Comparison of ENCODE assay signal across 21 cellular contexts in the genomic region with DNA sequence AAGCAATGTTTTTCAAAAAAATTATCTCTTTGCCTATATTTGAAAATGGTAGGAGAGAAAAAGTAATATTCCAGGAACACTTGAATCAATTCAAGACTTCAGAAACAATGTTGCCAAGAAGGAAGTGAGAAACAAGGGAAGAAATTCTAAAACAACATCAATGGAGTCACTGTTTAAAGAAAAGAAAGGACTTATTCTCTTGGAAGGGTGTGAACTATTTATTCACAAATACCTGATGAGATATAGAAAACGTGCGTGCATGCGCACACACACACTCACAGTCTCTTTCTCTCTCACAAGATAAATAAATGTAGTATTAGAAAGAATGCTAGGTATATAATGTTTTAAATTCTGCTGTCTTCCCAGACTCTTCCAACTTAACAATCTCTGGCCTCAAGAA.
DNase-seq lines count a peak whose midpoint lies in the region; ATAC-seq, FAIRE-seq and TF ChIP-seq lines count a peak whose summit lies in the region.
"Had no signal": no experiment of that assay in that cellular context is flagged by ENCODE, and none has a peak within 500 bp of the region (broad histone marks: within the 10 kb centered on the region; RNA-seq: fewer than 3 reads in every experiment).

No MANE protein-coding gene starts in this region.

- ATAC-seq in HG03565 (IDR thresholded peaks at IDR 0.05; ENCODE audit: unreplicated experiment) (no peak), GM19452 (IDR thresholded peaks at IDR 0.05; ENCODE audit: unreplicated experiment) (no peak)
- ATAC-seq: GM23338; stimulated activated naive B cell treated with anti-CD40 and anti-IgM and Interleukin-4, amounts not matched to agents 10 μg/mL and 1 μg/mL and 100 μg/mL, for 72 hours had no signal

- no peaks in the 10 kb centered on the region for H3K27me3 ChIP-seq in small intestine (ENCODE audit: control insufficient read depth in 2 of 2, insufficient read depth in 2 of 2, low read length in 2 of 2)
- H3K27me3 ChIP-seq: Peyer's patch had no signal

- H3K9me3 Mint-ChIP-seq in activated CD4-positive, alpha-beta memory T cell treated with anti-CD3 and anti-CD28 coated beads for 36 hours = peaks cover 3% of the 10 kb centered on the region
- no peaks in the 10 kb centered on the region for H3K9me3 Mint-ChIP-seq in activated CD4-positive, alpha-beta memory T cell treated with anti-CD3 and anti-CD28 coated beads, Interleukin-2, amount 10 ng/mL, durations not matched to agents 7 days and 5 days
- H3K9me3 Mint-ChIP-seq in activated T-helper 1 cell treated with anti-CD3 and anti-CD28 coated beads, Interleukin-12 subunit alpha, Interleukin-12 subunit beta, Interleukin-2, Interleukin-4 antibody, amounts not matched to agents 30 ng/mL and 10 ng/mL and 1 ng/mL, durations not matched to agents 14 hours and 24 hours and 36 hours = no peaks in the 10 kb centered on the region
- H3K9me3 Mint-ChIP-seq in mesothelial cell of epicardium = peaks cover 18% of the 10 kb centered on the region
- H3K9me3 Mint-ChIP-seq: naive B cell had no signal

- no peak overlapping the region for H3K4me3 Mint-ChIP-seq in activated CD4-positive, alpha-beta memory T cell treated with anti-CD3 and anti-CD28 coated beads for 36 hours
- H3K4me3 Mint-ChIP-seq in activated CD4-positive, alpha-beta memory T cell treated with anti-CD3 and anti-CD28 coated beads, Interleukin-2, amount 10 ng/mL, durations not matched to agents 7 days and 5 days = no peak overlapping the region
- H3K4me3 Mint-ChIP-seq in activated T-helper 1 cell treated with anti-CD3 and anti-CD28 coated beads, Interleukin-12 subunit alpha, Interleukin-12 subunit beta, Interleukin-2, Interleukin-4 antibody, amounts not matched to agents 30 ng/mL and 10 ng/mL and 1 ng/mL, durations not matched to agents 14 hours and 24 hours and 36 hours = no peak overlapping the region
- H3K4me3 Mint-ChIP-seq in mesothelial cell of epicardium = no peak overlapping the region
- H3K4me3 Mint-ChIP-seq: CD14-positive monocyte; endodermal cell; GM23338; naive B cell; stimulated activated naive B cell treated with anti-CD40 and anti-IgM and Interleukin-4, amounts not matched to agents 10 μg/mL and 1 μg/mL and 100 μg/mL, for 72 hours had no signal

- H3K36me3 ChIP-seq in small intestine (ENCODE audit: control insufficient read depth in 2 of 2, insufficient read depth in 2 of 2, low read length in 2 of 2) = no peaks in the 10 kb centered on the region
- H3K36me3 ChIP-seq: Peyer's patch had no signal

- whole genome bisulfite sequencing in small intestine, 3 donors = 58 to 71% (median 70%) methylated on average over 3 of the region's 3 CpGs

- no peak for TF ChIP-seq CTCF in mesothelial cell of epicardium (IDR thresholded peaks at IDR 0.05; ENCODE audit: unreplicated experiment)

- H3K27me3 Mint-ChIP-seq in activated CD4-positive, alpha-beta memory T cell treated with anti-CD3 and anti-CD28 coated beads for 36 hours = no peaks in the 10 kb centered on the region
- H3K27me3 Mint-ChIP-seq in activated CD4-positive, alpha-beta memory T cell treated with anti-CD3 and anti-CD28 coated beads, Interleukin-2, amount 10 ng/mL, durations not matched to agents 7 days and 5 days = no peaks in the 10 kb centered on the region
- no peaks in the 10 kb centered on the region for H3K27me3 Mint-ChIP-seq in activated T-helper 1 cell treated with anti-CD3 and anti-CD28 coated beads, Interleukin-12 subunit alpha, Interleukin-12 subunit beta, Interleukin-2, Interleukin-4 antibody, amounts not matched to agents 30 ng/mL and 10 ng/mL and 1 ng/mL, durations not matched to agents 14 hours and 24 hours and 36 hours (ENCODE audit: insufficient read depth)
- no peaks in the 10 kb centered on the region for H3K27me3 Mint-ChIP-seq in mesothelial cell of epicardium (ENCODE audit: low read depth)
- H3K27me3 Mint-ChIP-seq: naive B cell; stimulated activated naive B cell treated with anti-CD40 and anti-IgM and Interleukin-4, amounts not matched to agents 10 μg/mL and 1 μg/mL and 100 μg/mL, for 72 hours had no signal

- no peak for FAIRE-seq in small intestine (lab: Jason Lieb, UNC)
- FAIRE-seq: frontal cortex, urothelium cell line had no signal

- H3K9me3 ChIP-seq in small intestine (ENCODE audit: control insufficient read depth, low read depth) = no peaks in the 10 kb centered on the region
- H3K9me3 ChIP-seq: Peyer's patch had no signal

- POLR2A ChIA-PET in activated CD4-positive, alpha-beta memory T cell treated with anti-CD3 and anti-CD28 coated beads for 36 hours (lab: Charles Lee) = interaction anchor here (1.0 to 2.5 kb wide), 7 partner anchors 24 to 197 kb away, joined by 3 to 8 read pairs (median 4); no protein-coding TSS in a partner anchor
- POLR2A ChIA-PET in activated CD4-positive, alpha-beta memory T cell treated with anti-CD3 and anti-CD28 coated beads, Interleukin-2, amount 10 ng/mL, durations not matched to agents 7 days and 5 days (lab: Charles Lee) = no interaction called here

- CTCF ChIA-PET in activated CD4-positive, alpha-beta memory T cell treated with anti-CD3 and anti-CD28 coated beads for 36 hours (lab: Charles Lee) = interaction anchor here (1.5 kb wide), 1 partner anchor 125 kb away, joined by 3 read pairs; no protein-coding TSS in a partner anchor
- CTCF ChIA-PET in activated CD4-positive, alpha-beta memory T cell treated with anti-CD3 and anti-CD28 coated beads, Interleukin-2, amount 10 ng/mL, durations not matched to agents 7 days and 5 days (lab: Charles Lee) = no interaction called here

- peaks cover 37% of the 10 kb centered on the region for H3K36me3 Mint-ChIP-seq in activated CD4-positive, alpha-beta memory T cell treated with anti-CD3 and anti-CD28 coated beads for 36 hours
- H3K36me3 Mint-ChIP-seq in activated CD4-positive, alpha-beta memory T cell treated with anti-CD3 and anti-CD28 coated beads, Interleukin-2, amount 10 ng/mL, durations not matched to agents 7 days and 5 days (ENCODE audit: low read depth) = peaks cover 47% of the 10 kb centered on the region
- peaks cover 43% of the 10 kb centered on the region for H3K36me3 Mint-ChIP-seq in activated T-helper 1 cell treated with anti-CD3 and anti-CD28 coated beads, Interleukin-12 subunit alpha, Interleukin-12 subunit beta, Interleukin-2, Interleukin-4 antibody, amounts not matched to agents 30 ng/mL and 10 ng/mL and 1 ng/mL, durations not matched to agents 14 hours and 24 hours and 36 hours (ENCODE audit: low read depth)
- H3K36me3 Mint-ChIP-seq in mesothelial cell of epicardium = peaks cover 26% of the 10 kb centered on the region
- H3K36me3 Mint-ChIP-seq: CD14-positive monocyte had no signal

- H3K4me3 ChIP-seq in small intestine (ENCODE audit: low read depth in 1 of 2, low read length in 2 of 2) = no peak overlapping the region
- H3K4me3 ChIP-seq: GM23338, Peyer's patch had no signal

- H3K27ac ChIP-seq in small intestine (ENCODE audit: low read depth in 1 of 2, low read length in 1 of 2) = no peak overlapping the region
- H3K27ac ChIP-seq: Peyer's patch had no signal

- no peak for DNase-seq in activated CD4-positive, alpha-beta memory T cell treated with anti-CD3 and anti-CD28 coated beads for 36 hours
- no peak for DNase-seq in activated CD4-positive, alpha-beta memory T cell treated with anti-CD3 and anti-CD28 coated beads, Interleukin-2, amount 10 ng/mL, durations not matched to agents 7 days and 5 days
- peak; percentile 40 for DNase-seq in COLO829 (ENCODE audit: low spot score)
- DNase-seq in activated T-helper 1 cell treated with anti-CD3 and anti-CD28 coated beads, Interleukin-12 subunit alpha, Interleukin-12 subunit beta, Interleukin-2, Interleukin-4 antibody, amounts not matched to agents 30 ng/mL and 10 ng/mL and 1 ng/mL, durations not matched to agents 14 hours and 24 hours and 36 hours (ENCODE audit: low spot score) = no peak
- no peak for DNase-seq in mesothelial cell of epicardium (ENCODE audit: low spot score in 2 of 2, unreplicated experiment in 2 of 2)
- no peak for DNase-seq in small intestine
- DNase-seq: central memory CD4-positive, alpha-beta T cell; endodermal cell; IMR-90; naive B cell; NCI-H748 treated with DMSO at 0.1 percent for 48 hours; nucleus accumbens; Peyer's patch; SHP77; stimulated activated naive B cell treated with anti-CD40 and anti-IgM and Interleukin-4, amounts not matched to agents 10 μg/mL and 1 μg/mL and 100 μg/mL, for 72 hours had no signal

- H3K4me1 ChIP-seq in small intestine (ENCODE audit: control insufficient read depth in 2 of 2, insufficient read depth in 1 of 2, low read depth in 1 of 2, low read length in 1 of 2) = no peaks in the 10 kb centered on the region
- H3K4me1 ChIP-seq: Peyer's patch had no signal

- peaks cover 55% of the 10 kb centered on the region for H3K4me1 Mint-ChIP-seq in activated CD4-positive, alpha-beta memory T cell treated with anti-CD3 and anti-CD28 coated beads for 36 hours (ENCODE audit: low read depth)
- peaks cover 38% of the 10 kb centered on the region for H3K4me1 Mint-ChIP-seq in activated CD4-positive, alpha-beta memory T cell treated with anti-CD3 and anti-CD28 coated beads, Interleukin-2, amount 10 ng/mL, durations not matched to agents 7 days and 5 days
- peaks cover 59% of the 10 kb centered on the region for H3K4me1 Mint-ChIP-seq in activated T-helper 1 cell treated with anti-CD3 and anti-CD28 coated beads, Interleukin-12 subunit alpha, Interleukin-12 subunit beta, Interleukin-2, Interleukin-4 antibody, amounts not matched to agents 30 ng/mL and 10 ng/mL and 1 ng/mL, durations not matched to agents 14 hours and 24 hours and 36 hours (ENCODE audit: low read depth)
- peaks cover 15% of the 10 kb centered on the region for H3K4me1 Mint-ChIP-seq in mesothelial cell of epicardium

- intact Hi-C loops in activated CD4-positive, alpha-beta memory T cell treated with anti-CD3 and anti-CD28 coated beads for 36 hours (cut with micrococcal nuclease) = loop anchor here (5.0 kb wide), 1 partner anchor 330 kb away; no protein-coding TSS in a partner anchor
- intact Hi-C loops in activated T-helper 1 cell treated with anti-CD3 and anti-CD28 coated beads, Interleukin-12 subunit alpha, Interleukin-12 subunit beta, Interleukin-2, Interleukin-4 antibody, amounts not matched to agents 30 ng/mL and 10 ng/mL and 1 ng/mL, durations not matched to agents 14 hours and 24 hours and 36 hours (cut with micrococcal nuclease) = loop anchor here (5.0 kb wide), 4 partner anchors 40 to 410 kb away; a partner anchor contains a TSS

- H3K27ac Mint-ChIP-seq in activated CD4-positive, alpha-beta memory T cell treated with anti-CD3 and anti-CD28 coated beads for 36 hours = peak overlapping the region; percentile 88
- no peak overlapping the region for H3K27ac Mint-ChIP-seq in activated CD4-positive, alpha-beta memory T cell treated with anti-CD3 and anti-CD28 coated beads, Interleukin-2, amount 10 ng/mL, durations not matched to agents 7 days and 5 days
- H3K27ac Mint-ChIP-seq in activated T-helper 1 cell treated with anti-CD3 and anti-CD28 coated beads, Interleukin-12 subunit alpha, Interleukin-12 subunit beta, Interleukin-2, Interleukin-4 antibody, amounts not matched to agents 30 ng/mL and 10 ng/mL and 1 ng/mL, durations not matched to agents 14 hours and 24 hours and 36 hours = peak overlapping the region; percentile 84
- peak overlapping the region; percentile 83 for H3K27ac Mint-ChIP-seq in mesothelial cell of epicardium
- H3K27ac Mint-ChIP-seq: endodermal cell; GM23338; naive B cell; stimulated activated naive B cell treated with anti-CD40 and anti-IgM and Interleukin-4, amounts not matched to agents 10 μg/mL and 1 μg/mL and 100 μg/mL, for 72 hours had no signal
